In the genomic region with DNA sequence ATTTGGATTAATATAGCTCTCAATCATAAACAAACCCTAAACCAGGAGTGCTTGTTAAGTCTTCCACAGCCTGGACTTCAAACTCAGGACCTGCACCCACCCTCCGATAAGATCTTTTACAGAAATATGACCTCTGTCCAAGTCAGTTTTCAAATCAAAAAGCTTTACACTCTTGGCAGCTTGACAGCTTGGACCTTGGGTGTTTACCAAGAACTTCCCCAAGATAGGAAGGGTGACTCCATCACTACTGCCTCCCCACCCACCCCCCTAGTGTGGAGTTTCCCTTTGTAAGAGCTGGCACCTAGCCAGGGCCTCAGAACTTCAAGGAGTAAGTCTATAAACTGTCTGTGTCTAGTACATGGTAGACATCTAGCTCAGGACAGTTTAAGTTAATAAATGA, we compare ENCODE assay signal across 1 cellular context.
TF ChIP-seq lines count a peak whose summit lies in the region.

No MANE protein-coding gene starts in this region.

TF ChIP-seq in HEK293, 187 proteins besides CTCF, POLR2A, EP300 and RAD21 (continued from another document):
- no peak for TF ChIP-seq ZSCAN16 (tag by site-specific recombination; IDR thresholded peaks at IDR 0.05)
